8 cellular contexts compared by ENCODE assay signal in genomic region chr22:35430897-35431322, GRCh38. TPM values are rescaled to one million over a fixed set of nuclear protein-coding genes. Genes with fewer than 3 reads are reported as not detected.
DNase-seq lines count a peak whose midpoint lies in the region; ATAC-seq and TF ChIP-seq lines count a peak whose summit lies in the region.

No MANE protein-coding gene starts in this region.

- 8 to 9% methylated on average over 14 of the region's 14 CpGs for WGBS in GM23248 (ENCODE audit: low coverage in 1 of 2, low lambda C conversion rate in 2 of 2, missing lambda C conversion rate in 2 of 2), 2 experiments

- H3K4me3 ChIP-seq in AG04449 (ENCODE audit: low read depth, low read length), result no peak overlapping the region
- H3K4me3 ChIP-seq in GM23248, result no peak overlapping the region
- no peak overlapping the region for H3K4me3 ChIP-seq in OCI-LY1 (ENCODE audit: low read depth, low read length, poor library complexity, severe bottlenecking)

- no peaks in the 10 kb centered on the region for H3K79me2 ChIP-seq in GM23248 (ENCODE audit: insufficient read depth)
- H3K79me2 ChIP-seq in OCI-LY1 (ENCODE audit: insufficient read depth, low read length), result no peaks in the 10 kb centered on the region

- peak; percentile 93 for TF ChIP-seq CTCF in AG04449 (IDR thresholded peaks at IDR 0.05; ENCODE audit: insufficient read depth, low read length, missing control alignments)
- TF ChIP-seq CTCF in OCI-LY1 (IDR thresholded peaks at IDR 0.05; ENCODE audit: low read length), result peak; percentile 88

- H3K4me1 ChIP-seq in GM23248 (ENCODE audit: insufficient read depth), result peaks cover 21% of the 10 kb centered on the region
- H3K4me1 ChIP-seq in OCI-LY1 (ENCODE audit: insufficient read depth, low read length, severe bottlenecking), result no peaks in the 10 kb centered on the region

- DNase-seq in AG04449 (ENCODE audit: low read depth, low spot score) (peak; percentile 68), GM23248 (peak; percentile 96), myocyte (ENCODE audit: low read depth) (peak; percentile 94)
- DNase-seq in activated T-cell treated with anti-CD3 and anti-CD28 coated beads, Interleukin-2, amount 50 U/mL, for 24 hours, result peak; percentile 80
- DNase-seq in stimulated activated CD8-positive, alpha-beta memory T cell treated with anti-CD3 and anti-CD28 coated beads, Interleukin-4, amount 100 ng/mL, for 24 hours (ENCODE audit: low read depth), result peak; percentile 57

- H3K4me1 Mint-ChIP-seq in activated T-cell treated with anti-CD3 and anti-CD28 coated beads, Interleukin-2, amount 50 U/mL, for 24 hours (ENCODE audit: low read depth), result no peaks in the 10 kb centered on the region

- H4K20me1 ChIP-seq in GM23248 (ENCODE audit: insufficient read depth) (no peaks in the 10 kb centered on the region), OCI-LY1 (ENCODE audit: insufficient read depth, low read length) (no peaks in the 10 kb centered on the region)

- H3F3A ChIP-seq in GM23248 (ENCODE audit: insufficient read depth) (peaks cover 5% of the 10 kb centered on the region), OCI-LY1 (ENCODE audit: insufficient read depth, low read length) (no peaks in the 10 kb centered on the region)

- H3K27ac ChIP-seq in GM23248 (peak overlapping the region; percentile 41; the same call in 1 of the 2 replicates), OCI-LY1 (ENCODE audit: low read depth, low read length, poor library complexity, severe bottlenecking) (no peak overlapping the region)

- H3K4me2 ChIP-seq in GM23248 (ENCODE audit: unreplicated experiment) (no peak overlapping the region), OCI-LY1 (ENCODE audit: low read length) (no peak overlapping the region)

- ATAC-seq in esophagus mucosa, result peak; percentile 93
- ATAC-seq in HG02973 (IDR thresholded peaks at IDR 0.05; ENCODE audit: unreplicated experiment), result no peak

- POLR2A ChIA-PET in AG04449 (lab: Yijun Ruan, JAX), result interaction anchor here (0.5 to 1.1 kb wide), 2 partner anchors 151 to 190 kb away, joined by 3 read pairs; no protein-coding TSS in a partner anchor

- peak overlapping the region; percentile 26; the same call in 1 of the 2 replicates for H3K9ac ChIP-seq in GM23248
- no peak overlapping the region for H3K9ac ChIP-seq in OCI-LY1 (ENCODE audit: low read length)

- 0 out of 2 replicates have a peak overlapping the region, but pooled peaks have one; percentile 48 for H2AFZ ChIP-seq in GM23248
- no peak overlapping the region for H2AFZ ChIP-seq in OCI-LY1 (ENCODE audit: low read length)

- no peaks in the 10 kb centered on the region for H3K27me3 Mint-ChIP-seq in activated T-cell treated with anti-CD3 and anti-CD28 coated beads, Interleukin-2, amount 50 U/mL, for 24 hours

- H3K9me3 ChIP-seq in GM23248 (ENCODE audit: low read depth) (no peaks in the 10 kb centered on the region), OCI-LY1 (ENCODE audit: low read length) (no peaks in the 10 kb centered on the region)

- no peak overlapping the region for H3K4me3 Mint-ChIP-seq in activated T-cell treated with anti-CD3 and anti-CD28 coated beads, Interleukin-2, amount 50 U/mL, for 24 hours

- H3K27me3 ChIP-seq in GM23248 (replicated peaks; ENCODE audit: insufficient read depth) (no peaks in the 10 kb centered on the region), OCI-LY1 (ENCODE audit: insufficient read depth, low read length) (no peaks in the 10 kb centered on the region)

- H3K36me3 ChIP-seq in GM23248 (ENCODE audit: low read depth) (no peaks in the 10 kb centered on the region), OCI-LY1 (ENCODE audit: insufficient read depth, low read length) (peaks cover 66% of the 10 kb centered on the region)

- H3K9me2 ChIP-seq in GM23248 (ENCODE audit: insufficient read depth) (no peaks in the 10 kb centered on the region), OCI-LY1 (ENCODE audit: low read depth, low read length) (no peaks in the 10 kb centered on the region)

- peaks cover 94% of the 10 kb centered on the region for H3K36me3 Mint-ChIP-seq in activated T-cell treated with anti-CD3 and anti-CD28 coated beads, Interleukin-2, amount 50 U/mL, for 24 hours (ENCODE audit: low read depth)

- H3K9me3 Mint-ChIP-seq in activated T-cell treated with anti-CD3 and anti-CD28 coated beads, Interleukin-2, amount 50 U/mL, for 24 hours, result no peaks in the 10 kb centered on the region

- in situ Hi-C loops in GM23248 (cut with MboI), result loop anchor here (5.0 to 25.0 kb wide), 2 partner anchors 151 to 681 kb away; no protein-coding TSS in a partner anchor

- H3K27ac Mint-ChIP-seq in activated T-cell treated with anti-CD3 and anti-CD28 coated beads, Interleukin-2, amount 50 U/mL, for 24 hours, result no peak overlapping the region

- CTCF ChIA-PET in AG04449 (lab: Yijun Ruan, JAX), result interaction anchor here (0.6 to 14.7 kb wide), 45 partner anchors 10 to 693 kb away, joined by 3 to 352 read pairs (median 5); partner anchors contain the start of genes HMOX1, MB and RASD2

RNA-seq across cellular contexts. Expression of gene MCM5, which starts 31.0 kb away (rescaled TPM):
- 34.4 and 37.2 TPM in 2 replicates for total RNA-seq in GM23248 (2014; rRNA removed; shearing (Covaris generic))
- 48.4 and 51.5 TPM in 2 replicates for polyA plus RNA-seq in GM23248 (2016; fragmentation: Nextera tagmentation; extraction: Ambion mirVana)
- 34.4 TPM for total RNA-seq in esophagus mucosa
- total RNA-seq in myocyte, result 5.4 and 12.1 TPM in 2 replicates
- polyA plus RNA-seq in myocyte (2012), result 5.0 TPM

RNA-seq across cellular contexts. Expression of gene HMOX1, which starts 50.0 kb away (rescaled TPM):
- 71.6 and 82.9 TPM in 2 replicates for total RNA-seq in GM23248 (2014; rRNA removed; shearing (Covaris generic))
- polyA plus RNA-seq in GM23248 (2016; fragmentation: Nextera tagmentation; extraction: Ambion mirVana), result 44.3 and 46.6 TPM in 2 replicates
- total RNA-seq in esophagus mucosa (27.8 TPM), myocyte (35.8 and 60.0 TPM in 2 replicates)
- polyA plus RNA-seq in myocyte (2012), result 20.2 TPM
